In genomic region chr17:49880291-49881053, GRCh38 we compare ENCODE assay signal across 8 cellular contexts. TPM values are rescaled to one million over a fixed set of nuclear protein-coding genes. Genes with fewer than 3 reads are reported as not detected.
A peak's percentile ranks its signal among the peaks of the same experiment; 100 is the strongest.
DNase-seq lines count a peak whose midpoint lies in the region; ATAC-seq and TF ChIP-seq lines count a peak whose summit lies in the region.

No MANE protein-coding gene starts in this region.

- TF ChIP-seq CTCF in GM10266 (IDR thresholded peaks at IDR 0.05; ENCODE audit: control insufficient read depth, insufficient read depth, low read depth, missing control alignments): peak; percentile 88
- TF ChIP-seq CTCF in HL-60 (IDR thresholded peaks at IDR 0.05; ENCODE audit: insufficient read depth, low read length): peak; percentile 81
- TF ChIP-seq CTCF in Peyer's patch (IDR thresholded peaks at IDR 0.05): peak; percentile 80 to 96 (median 88)
- peak; percentile 81 for TF ChIP-seq CTCF in fibroblast of mammary gland (conservative IDR thresholded peaks at IDR 0.05; ENCODE audit: control insufficient read depth, insufficient read depth, low read depth, low read length)
- TF ChIP-seq CTCF in natural killer cell (IDR thresholded peaks at IDR 0.05): peak; percentile 95

- no peaks in the 10 kb centered on the region for H3K9me3 Mint-ChIP-seq in natural killer cell

- H3K36me3 Mint-ChIP-seq in natural killer cell: no peaks in the 10 kb centered on the region

- H3K4me3 ChIP-seq in HL-60 (replicated peaks; ENCODE audit: insufficient read depth, low read length) (no peak overlapping the region), Peyer's patch (no peak overlapping the region), fibroblast of mammary gland (ENCODE audit: control insufficient read depth, low read depth, low read length) (no peak overlapping the region)

- H3K36me3 ChIP-seq in Peyer's patch: no peaks in the 10 kb centered on the region

- H3K27ac ChIP-seq in HL-60 (replicated peaks): no peak overlapping the region
- no peak overlapping the region for H3K27ac ChIP-seq in Peyer's patch

- H3K4me1 Mint-ChIP-seq in natural killer cell: peaks cover 6 to 7% of the 10 kb centered on the region in 2 donors

- H3K4me3 Mint-ChIP-seq in natural killer cell: no peak overlapping the region

- H3K9me3 ChIP-seq in Peyer's patch: no peaks in the 10 kb centered on the region

- TF ChIP-seq POLR2A in Peyer's patch (IDR thresholded peaks at IDR 0.05): no peak

- H3K4me1 ChIP-seq in Peyer's patch: peaks cover 0 to 6% (median 3%) of the 10 kb centered on the region in 4 donors

- H3K27ac Mint-ChIP-seq in natural killer cell: peak overlapping the region in 1 of 2 donors; percentile 47

- intact Hi-C loops in natural killer cell (cut with micrococcal nuclease): loop anchor here (1.0 kb wide), 1 partner anchor 118 kb away; no protein-coding TSS in a partner anchor

- ATAC-seq in natural killer cell (peak; percentile 85 to 99 (median 99)), GM18870 (IDR thresholded peaks at IDR 0.05; ENCODE audit: unreplicated experiment) (no peak)

- peaks cover 30 to 31% of the 10 kb centered on the region in 2 donors for H3K27me3 Mint-ChIP-seq in natural killer cell (ENCODE audit: low read depth in 2 of 2)

- peaks cover 47% of the 10 kb centered on the region for H3K27me3 ChIP-seq in HL-60 (ENCODE audit: insufficient read depth, poor library complexity, severe bottlenecking)
- peaks cover 0 to 11% of the 10 kb centered on the region in 2 donors for H3K27me3 ChIP-seq in Peyer's patch

- peak; percentile 91 for DNase-seq in GM10266 (ENCODE audit: extremely low spot score)
- DNase-seq in HL-60 (ENCODE audit: low read depth in 1 of 2, low spot score in 1 of 2): peak; percentile 24 to 66
- DNase-seq in Peyer's patch: peak; percentile 53 to 83 (median 82)
- DNase-seq in activated T-cell treated with anti-CD3 and anti-CD28 coated beads, Interleukin-2, amount 50 U/mL, for 48 hours: peak; percentile 79 to 87
- DNase-seq in fibroblast of mammary gland (ENCODE audit: low read depth): peak; percentile 50
- DNase-seq in natural killer cell: peak; percentile 64
- DNase-seq in stimulated activated naive CD4-positive, alpha-beta T cell treated with Interleukin-2 at 50 U/mL for 16 hours (lab: John Stamatoyannopoulos, UW): peak; percentile 61

RNA-seq across cellular contexts. Expression of gene TAC4, which starts 32.6 kb away (rescaled TPM):
- total RNA-seq in Peyer's patch (not detected), natural killer cell (not detected)
